ENCODE assay signal across 15 cellular contexts in genomic region chr10:130805635-130806030, GRCh38.
"Had no signal": no experiment of that assay in that cellular context is flagged by ENCODE, and none has a peak within 500 bp of the region (broad histone marks: within the 10 kb centered on the region; RNA-seq: fewer than 3 reads in every experiment).

No MANE protein-coding gene starts in this region.

- H3K4me1 Mint-ChIP-seq: immature natural killer cell; naive thymus-derived CD8-positive, alpha-beta T cell had no signal

- H3K4me3 Mint-ChIP-seq: immature natural killer cell; naive thymus-derived CD8-positive, alpha-beta T cell had no signal

- H3K36me3 Mint-ChIP-seq: immature natural killer cell; naive thymus-derived CD8-positive, alpha-beta T cell had no signal

- H3K9me3 Mint-ChIP-seq: immature natural killer cell; naive thymus-derived CD8-positive, alpha-beta T cell had no signal

- DNase-seq: dermis blood vessel endothelial cell; erythroblast; foreskin keratinocyte; immature natural killer cell; left colon; mammary epithelial cell; mucosa of descending colon; ovary; right cardiac atrium; stimulated activated CD4-positive, alpha-beta T cell treated with anti-CD3 and anti-CD28 coated beads, Interleukin-2, amount 100 ng/mL, for 48 hours; stimulated activated naive CD4-positive, alpha-beta T cell treated with Interleukin-2 at 50 U/mL for 16 hours; trophoblast cell; uterus had no signal

- H3K27me3 Mint-ChIP-seq: progenitor cell of endocrine pancreas had no signal

- ATAC-seq: foreskin keratinocyte; left colon; mucosa of descending colon; naive thymus-derived CD8-positive, alpha-beta T cell; right cardiac atrium had no signal

- H3K27ac Mint-ChIP-seq: immature natural killer cell, progenitor cell of endocrine pancreas had no signal
